ENCODE assay signal across 33 cellular contexts in genomic region chr2:27561060-27561459, GRCh38. TPM values are rescaled to one million over a fixed set of nuclear protein-coding genes. Genes with fewer than 3 reads are reported as not detected.
A peak's percentile ranks its signal among the peaks of the same experiment; 100 is the strongest.
DNase-seq lines count a peak whose midpoint lies in the region; ATAC-seq, FAIRE-seq and TF ChIP-seq lines count a peak whose summit lies in the region.
"Had no signal": no experiment of that assay in that cellular context is flagged by ENCODE, and none has a peak within 500 bp of the region (broad histone marks: within the 10 kb centered on the region; RNA-seq: fewer than 3 reads in every experiment).

No MANE protein-coding gene starts in this region.

- TF ChIP-seq CTCF in mammary epithelial cell (conservative IDR thresholded peaks at IDR 0.05 in 1 of 2, IDR thresholded peaks at IDR 0.05 in 1 of 2; ENCODE audit: extremely low read depth in 1 of 2, insufficient read depth in 1 of 2, low read depth in 1 of 2, low read length in 2 of 2) (no peak), MCF 10A (IDR thresholded peaks at IDR 0.05; ENCODE audit: unreplicated experiment) (no peak), HepG2 (CRISPR knock-in tag; IDR thresholded peaks at IDR 0.05) (no peak), right lobe of liver (IDR thresholded peaks at IDR 0.05) (no peak)

- no peaks in the 10 kb centered on the region for H3K9me3 Mint-ChIP-seq in MCF 10A (ENCODE audit: unreplicated experiment)
- H3K9me3 Mint-ChIP-seq: CD4-positive, alpha-beta T cell; CD8-positive, alpha-beta memory T cell; CD8-positive, alpha-beta T cell had no signal

- dilution Hi-C loops in mammary epithelial cell (cut with HindIII; ENCODE audit: low sequenced_read_pairs) = no loop called here

- H2AFZ ChIP-seq in mammary epithelial cell (ENCODE audit: low read depth, low read length) = peak overlapping the region; percentile 48
- H2AFZ ChIP-seq in HepG2 (ENCODE audit: low read length) = no peak overlapping the region

- H3K4me3 ChIP-seq in mammary epithelial cell (replicated peaks in 1 of 3; ENCODE audit: insufficient read depth in 1 of 3, low read depth in 2 of 3, low read length in 3 of 3) (no peak overlapping the region), HepG2 (replicated peaks in 1 of 3; ENCODE audit: insufficient read depth in 1 of 3, low read depth in 2 of 3, low read length in 3 of 3) (no peak overlapping the region), right lobe of liver (no peak overlapping the region)
- H3K4me3 ChIP-seq: A549; BLaER1; BLaER1 treated with 17β-estradiol and CSF1 and Interleukin-3, amounts not matched to agents 10 nM and 100 nM had no signal

- peak; percentile 66 for ATAC-seq in HepG2
- no peak for ATAC-seq in right lobe of liver
- ATAC-seq: A549; CD8-positive, alpha-beta T cell had no signal

- H3K36me3 Mint-ChIP-seq in MCF 10A (ENCODE audit: insufficient read depth, unreplicated experiment) = no peaks in the 10 kb centered on the region
- H3K36me3 Mint-ChIP-seq: CD14-positive monocyte; CD4-positive, alpha-beta memory T cell; CD4-positive, CD25-positive, alpha-beta regulatory T cell; CD8-positive, alpha-beta memory T cell; CD8-positive, alpha-beta T cell had no signal

- in situ Hi-C loops in mammary epithelial cell (cut with MboI; ENCODE audit: low sequenced_read_pairs in 2 of 2) = no loop called here
- in situ Hi-C loops in HepG2 (cut with HindIII; ENCODE audit: extremely low pct_ligation_motif_present, low pct_unique_long_range_greater_than_20kb) = no loop called here

- peak; percentile 77 for FAIRE-seq in HepG2 (lab: Jason Lieb, UNC)
- FAIRE-seq: A204.1, A549, D721Med had no signal

- no peak for TF ChIP-seq RAD21 in HepG2 (CRISPR knock-in tag; IDR thresholded peaks at IDR 0.05)

- H3K4me2 ChIP-seq in mammary epithelial cell (ENCODE audit: insufficient read depth, low read depth, low read length) = no peak overlapping the region
- peak overlapping the region; percentile 8; the same call in 1 of the 2 replicates for H3K4me2 ChIP-seq in HepG2 (ENCODE audit: low read depth, low read length)
- H3K4me2 ChIP-seq: A549; BLaER1; BLaER1 treated with 17β-estradiol and CSF1 and Interleukin-3, amounts not matched to agents 10 nM and 100 nM had no signal

- H3K36me3 ChIP-seq in mammary epithelial cell (ENCODE audit: insufficient read depth, low read length) (no peaks in the 10 kb centered on the region), HepG2 (replicated peaks in 1 of 2; ENCODE audit: control insufficient read depth in 1 of 2, insufficient read depth in 2 of 2, low read length in 2 of 2) (no peaks in the 10 kb centered on the region), right lobe of liver (no peaks in the 10 kb centered on the region)
- H3K36me3 ChIP-seq: BE2C; BLaER1; BLaER1 treated with 17β-estradiol and CSF1 and Interleukin-3, amounts not matched to agents 10 nM and 100 nM had no signal

- TF ChIP-seq EP300 in HepG2 (IDR thresholded peaks at IDR 0.05; ENCODE audit: low read depth in 2 of 2, low read length in 2 of 2) (no peak), HepG2 (CRISPR knock-in tag; IDR thresholded peaks at IDR 0.05; ENCODE audit: borderline replicate concordance) (no peak)

- peaks cover 2% of the 10 kb centered on the region for H3K4me1 Mint-ChIP-seq in MCF 10A (ENCODE audit: insufficient read depth, unreplicated experiment)
- H3K4me1 Mint-ChIP-seq: B cell; CD14-positive monocyte; CD4-positive, alpha-beta memory T cell; CD8-positive, alpha-beta memory T cell had no signal

- CTCF ChIA-PET in mammary epithelial cell (lab: Charles Lee; ENCODE audit: low non-redundant PET) (no interaction called here), MCF 10A (lab: Yijun Ruan, JAX) (no interaction called here), HepG2 (lab: Yijun Ruan, JAX; ENCODE audit: low intra/inter-chr PET ratio, low total read pairs) (no interaction called here)

- TF ChIP-seq POLR2A in HepG2 (IDR thresholded peaks at IDR 0.05; ENCODE audit: insufficient read depth in 1 of 2, low read depth in 2 of 2, low read length in 2 of 2) (no peak), right lobe of liver (IDR thresholded peaks at IDR 0.05) (no peak)

- BruUV-seq in mammary epithelial cell (replicated peaks; lab: Mats Ljungman, UMichigan) (no TSS peak), MCF 10A (replicated peaks; lab: Mats Ljungman, UMichigan) (no TSS peak), HepG2 (replicated peaks; lab: Mats Ljungman, UMichigan) (no TSS peak)

- no peak for DNase-seq in mammary epithelial cell
- no peak for DNase-seq in MCF 10A (ENCODE audit: unreplicated experiment)
- DNase-seq in HepG2 (ENCODE audit: low spot score) = no peak
- DNase-seq in right lobe of liver = no peak
- DNase-seq: 8988T; ACHN; AML-193; BE2C; C1 segment of cervical spinal cord; Caco-2; Calu3; CD4-positive, alpha-beta memory T cell; CD4-positive, alpha-beta T cell; CD4-positive, CD25-positive, alpha-beta regulatory T cell; CD8-positive, alpha-beta memory T cell; CD8-positive, alpha-beta T cell; COR-L47; DMS 273 treated with DMSO at 0.1 percent for 48 hours; DMS153; DMS53; DMS79; DMS79 treated with DMSO at 0.1 percent for 48 hours; DND-41; EL had no signal

- H3K27me3 ChIP-seq in mammary epithelial cell (ENCODE audit: insufficient read depth, low read length) (no peaks in the 10 kb centered on the region), HepG2 (ENCODE audit: control insufficient read depth in 1 of 2, insufficient read depth in 2 of 2, low read length in 2 of 2) (no peaks in the 10 kb centered on the region), right lobe of liver (no peaks in the 10 kb centered on the region)
- H3K27me3 ChIP-seq: BLaER1; BLaER1 treated with 17β-estradiol and CSF1 and Interleukin-3, amounts not matched to agents 10 nM and 100 nM had no signal

- no peaks in the 10 kb centered on the region for H3K79me2 ChIP-seq in mammary epithelial cell (ENCODE audit: insufficient read depth, low read length)
- no peaks in the 10 kb centered on the region for H3K79me2 ChIP-seq in HepG2 (ENCODE audit: insufficient read depth, low read length)

- intact Hi-C loops in mammary epithelial cell (cut with micrococcal nuclease) (no loop called here), MCF 10A (cut with micrococcal nuclease) (no loop called here), HepG2 (cut with micrococcal nuclease; ENCODE audit: unreplicated experiment) (no loop called here), right lobe of liver (cut with DNase I) (no loop called here)

- no peaks in the 10 kb centered on the region for H3K27me3 Mint-ChIP-seq in MCF 10A (ENCODE audit: insufficient read depth, unreplicated experiment)

- POLR2A ChIA-PET in MCF 10A (lab: Yijun Ruan, JAX) = interaction anchor here (1.4 kb wide), 1 partner anchor 9 kb away, joined by 3 read pairs; no protein-coding TSS in a partner anchor
- POLR2A ChIA-PET in HepG2 (lab: Yijun Ruan, JAX) = interaction anchor here (0.5 to 2.3 kb wide), 2 partner anchors 22 to 192 kb away, joined by 3 to 7 read pairs; partner anchors contain the start of gene ZNF512

- H3K4me1 ChIP-seq in mammary epithelial cell (ENCODE audit: insufficient read depth, low read length) = peaks cover 13% of the 10 kb centered on the region
- H3K4me1 ChIP-seq in HepG2 (ENCODE audit: insufficient read depth, low read length) = peaks cover 13% of the 10 kb centered on the region
- H3K4me1 ChIP-seq in right lobe of liver = no peaks in the 10 kb centered on the region
- H3K4me1 ChIP-seq: A549; BE2C; BLaER1; BLaER1 treated with 17β-estradiol and CSF1 and Interleukin-3, amounts not matched to agents 10 nM and 100 nM; Caco-2 had no signal

- no peak overlapping the region for H3K9ac ChIP-seq in mammary epithelial cell (ENCODE audit: insufficient read depth, low read length)
- no peak overlapping the region for H3K9ac ChIP-seq in HepG2 (ENCODE audit: insufficient read depth, low read depth, low read length)
- H3K9ac ChIP-seq: BLaER1; BLaER1 treated with 17β-estradiol and CSF1 and Interleukin-3, amounts not matched to agents 10 nM and 100 nM had no signal

- H3K27ac ChIP-seq in mammary epithelial cell (ENCODE audit: insufficient read depth, low read depth, low read length) (no peak overlapping the region), HepG2 (ENCODE audit: extremely low read length, insufficient read depth, low read length) (no peak overlapping the region), right lobe of liver (no peak overlapping the region)
- H3K27ac ChIP-seq: 22Rv1; A549; BLaER1; BLaER1 treated with 17β-estradiol and CSF1 and Interleukin-3, amounts not matched to agents 10 nM and 100 nM; C4-2B had no signal

- no peaks in the 10 kb centered on the region for H3K9me3 ChIP-seq in mammary epithelial cell (replicated peaks; ENCODE audit: insufficient read depth, low read length)
- no peaks in the 10 kb centered on the region for H3K9me3 ChIP-seq in HepG2 (ENCODE audit: low read length)
- H3K9me3 ChIP-seq in right lobe of liver = no peaks in the 10 kb centered on the region
- H3K9me3 ChIP-seq: A549, BE2C, BLaER1, Caco-2 had no signal

- H4K20me1 ChIP-seq in mammary epithelial cell (ENCODE audit: insufficient read depth, low read length) (no peaks in the 10 kb centered on the region), HepG2 (ENCODE audit: insufficient read depth, low read length) (no peaks in the 10 kb centered on the region)
- H4K20me1 ChIP-seq: BLaER1; BLaER1 treated with 17β-estradiol and CSF1 and Interleukin-3, amounts not matched to agents 10 nM and 100 nM had no signal

- H3K27ac Mint-ChIP-seq in MCF 10A (ENCODE audit: low read depth, unreplicated experiment) = no peak overlapping the region
- H3K27ac Mint-ChIP-seq: B cell; CD14-positive monocyte; CD4-positive, alpha-beta memory T cell; CD4-positive, alpha-beta T cell; CD4-positive, CD25-positive, alpha-beta regulatory T cell; CD8-positive, alpha-beta memory T cell; CD8-positive, alpha-beta T cell had no signal

- no peak overlapping the region for H3K4me3 Mint-ChIP-seq in MCF 10A (ENCODE audit: unreplicated experiment)
- H3K4me3 Mint-ChIP-seq: B cell; CD14-positive monocyte; CD4-positive, alpha-beta memory T cell; CD4-positive, alpha-beta T cell; CD4-positive, CD25-positive, alpha-beta regulatory T cell; CD8-positive, alpha-beta memory T cell; CD8-positive, alpha-beta T cell had no signal

- 86% methylated on average over 2 of the region's 2 CpGs for WGBS in mammary epithelial cell (ENCODE audit: low coverage, missing lambda C conversion rate)
- WGBS in HepG2 (ENCODE audit: low lambda C conversion rate) = 0% methylated on average over 2 of the region's 2 CpGs
- WGBS in right lobe of liver (ENCODE audit: insufficient coverage, low coverage, low lambda C conversion rate, missing lambda C conversion rate) = 60% methylated on average over 2 of the region's 2 CpGs

RNA-seq across cellular contexts. Expression of gene ZNF512, which starts 21.8 kb away (rescaled TPM):
- total RNA-seq in mammary epithelial cell (10 to 100 TPM; 13.7 to 17.2 TPM), MCF 10A (2022) (19.9 and 25.5 TPM in 2 replicates), HepG2 (2016; rRNA removed; fragmentation: Illumina TruSeq; extraction: Trizol) (31.0 and 38.1 TPM in 2 replicates), right lobe of liver (10 to 100 TPM in 1 of 6 experiments, 1 to 10 TPM in 5; 5.5 to 13.4 (median 6.8) TPM)
- polyA plus RNA-seq in mammary epithelial cell (8.6 TPM), HepG2 (2011; rRNA removed) (27.9 and 29.8 TPM in 2 replicates)
- 11.6 TPM for polyA minus RNA-seq in mammary epithelial cell
- 16.0 and 19.8 TPM in 2 replicates for total RNA-seq in HepG2 (2016; cell fraction: cytosol; rRNA removed; fragmentation: Illumina TruSeq; extraction: Trizol; ENCODE audit: low read depth)
- 26.9 and 42.0 TPM in 2 replicates for total RNA-seq in HepG2 (2016; cell fraction: insoluble cytoplasmic fraction; rRNA removed; fragmentation: Illumina TruSeq; extraction: Trizol)
- total RNA-seq in HepG2 (2016; cell fraction: membrane; rRNA removed; fragmentation: Illumina TruSeq; extraction: Trizol) = 21.0 and 25.6 TPM in 2 replicates
- total RNA-seq in HepG2 (2016; cell fraction: nucleus; rRNA removed; fragmentation: Illumina TruSeq; extraction: Trizol) = 41.8 and 49.3 TPM in 2 replicates
- polyA plus RNA-seq in HepG2 (2011; cell fraction: cytosol; rRNA removed) = 13.4 and 17.0 TPM in 2 replicates
- 81.1 and 98.2 TPM in 2 replicates for polyA plus RNA-seq in HepG2 (2011; cell fraction: nucleus; rRNA removed)
- polyA plus RNA-seq in HepG2 (2012) = 22.2 and 36.6 TPM in 2 replicates
- 3.3 and 4.9 TPM in 2 replicates for polyA plus RNA-seq in HepG2 (2016; cell fraction: cytosol; fragmentation: Illumina TruSeq; extraction: Trizol; ENCODE audit: low read depth)
- 33.7 and 36.8 TPM in 2 replicates for polyA plus RNA-seq in HepG2 (2016; cell fraction: insoluble cytoplasmic fraction; fragmentation: Illumina TruSeq; extraction: Trizol; ENCODE audit: low read depth)
- 10.9 TPM in 2 replicates for polyA plus RNA-seq in HepG2 (2016; cell fraction: membrane; fragmentation: Illumina TruSeq; extraction: Trizol; ENCODE audit: low read depth)
- polyA plus RNA-seq in HepG2 (2016; cell fraction: nucleus; fragmentation: Illumina TruSeq; extraction: Trizol; ENCODE audit: insufficient read depth, low read depth) = 65.8 and 79.5 TPM in 2 replicates
- 19.0 and 22.7 TPM in 2 replicates for polyA minus RNA-seq in HepG2 (2011; rRNA and poly(A)+ RNA removed; ENCODE audit: low replicate concordance)
- 9.5 and 10.0 TPM in 2 replicates for polyA minus RNA-seq in HepG2 (2011; cell fraction: cytosol; rRNA and poly(A)+ RNA removed)
- polyA minus RNA-seq in HepG2 (2011; cell fraction: nucleus; rRNA and poly(A)+ RNA removed) = 57.8 and 73.6 TPM in 2 replicates
